24 cellular contexts compared by ENCODE assay signal in genomic region chr21:40300300-40300699, GRCh38.
"Had no signal": no experiment of that assay in that cellular context is flagged by ENCODE, and none has a peak within 500 bp of the region (broad histone marks: within the 10 kb centered on the region; RNA-seq: fewer than 3 reads in every experiment).

No MANE protein-coding gene starts in this region.

- H3K9me3 ChIP-seq: MG63 had no signal

- DNase-seq: activated CD4-positive, alpha-beta memory T cell treated with anti-CD3 and anti-CD28 coated beads for 36 hours; activated CD4-positive, alpha-beta T cell treated with anti-CD3 and anti-CD28 coated beads, Interleukin-2, amount 10 ng/mL, durations not matched to agents 7 days and 5 days; activated CD4-positive, CD25-positive, alpha-beta regulatory T cell; activated CD8-positive, alpha-beta memory T cell treated with anti-CD3 and anti-CD28 coated beads for 24 hours; activated effector memory CD4-positive, alpha-beta T cell treated with anti-CD3 and anti-CD28 coated beads, Interleukin-2, amount 50 U/mL, for 16 hours; activated naive CD4-positive, alpha-beta T cell treated with Interleukin-2 at 50 U/mL for 16 hours; activated T-cell treated with anti-CD3 and anti-CD28 coated beads, Interleukin-2, amount 50 U/mL, for 4 hours; amygdala; MG63; MV-4-11; NCI-H1092 treated with DMSO at 0.1 percent for 48 hours; NCI-H1417 treated with DMSO at 0.1 percent for 48 hours; NCI-H1694 treated with DMSO at 0.1 percent for 48 hours; NCI-H2081; NCI-H510A treated with DMSO at 0.1 percent for 48 hours; NCI-H69; NK-92 treated with Interleukin-12 subunit alpha and Interleukin-12 subunit beta, amount 100 ng/mL, for 24 hours; PC-3; SHP77 treated with DMSO at 0.1 percent for 48 hours; T-helper 17 cell; T-helper 9 cell had no signal

- H3K27ac Mint-ChIP-seq: activated CD4-positive, alpha-beta memory T cell treated with anti-CD3 and anti-CD28 coated beads for 36 hours; activated CD4-positive, alpha-beta T cell treated with anti-CD3 and anti-CD28 coated beads, Interleukin-2, amount 10 ng/mL, durations not matched to agents 7 days and 5 days; brain; T-helper 17 cell had no signal

- H3K4me1 Mint-ChIP-seq: activated CD4-positive, alpha-beta T cell treated with anti-CD3 and anti-CD28 coated beads, Interleukin-2, amount 10 ng/mL, durations not matched to agents 7 days and 5 days; brain; central memory CD8-positive, alpha-beta T cell; T-helper 17 cell had no signal

- H3K27me3 Mint-ChIP-seq: activated CD4-positive, alpha-beta memory T cell treated with anti-CD3 and anti-CD28 coated beads for 36 hours; activated CD4-positive, alpha-beta T cell treated with anti-CD3 and anti-CD28 coated beads, Interleukin-2, amount 10 ng/mL, durations not matched to agents 7 days and 5 days; central memory CD8-positive, alpha-beta T cell; T-helper 17 cell had no signal

- ATAC-seq: activated naive CD4-positive, alpha-beta T cell treated with anti-CD3 and anti-CD28 coated beads, Interleukin-2, amount 50 U/mL, for 72 hours; activated T-cell treated with anti-CD3 and anti-CD28 coated beads, Interleukin-2, amount 50 U/mL, for 4 hours; PC-3; T-helper 17 cell had no signal

- H3K27me3 ChIP-seq: MG63 had no signal

- H3K4me3 ChIP-seq: MG63 had no signal

- H3K36me3 ChIP-seq: MG63 had no signal

- H3K36me3 Mint-ChIP-seq: activated CD4-positive, alpha-beta memory T cell treated with anti-CD3 and anti-CD28 coated beads for 36 hours had no signal

- H3K4me3 Mint-ChIP-seq: activated CD4-positive, alpha-beta memory T cell treated with anti-CD3 and anti-CD28 coated beads for 36 hours; activated CD4-positive, alpha-beta T cell treated with anti-CD3 and anti-CD28 coated beads, Interleukin-2, amount 10 ng/mL, durations not matched to agents 7 days and 5 days; activated T-cell treated with anti-CD3 and anti-CD28 coated beads, Interleukin-2, amount 50 U/mL, for 4 hours; brain; central memory CD8-positive, alpha-beta T cell; T-helper 17 cell had no signal
